Comparison of ENCODE assay signal across 8 cellular contexts in the genomic region with DNA sequence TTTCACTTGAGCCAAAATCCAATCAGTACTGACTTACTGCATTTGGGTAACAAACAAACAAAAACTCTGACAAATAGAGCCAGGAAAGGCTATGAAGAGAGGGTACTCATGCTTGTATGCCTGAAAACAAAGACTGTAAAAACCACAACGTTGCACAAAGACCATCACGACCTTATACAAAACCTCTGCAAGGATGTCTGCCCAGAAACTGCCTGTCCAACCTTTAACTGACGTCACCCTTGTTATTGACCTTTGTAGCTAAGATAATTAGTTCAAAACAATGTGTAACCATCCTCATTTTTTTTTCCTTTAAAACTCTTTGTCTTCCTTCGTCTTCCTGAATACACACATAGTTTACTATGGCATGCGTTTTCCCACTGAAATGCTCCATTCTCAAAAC. TPM values are rescaled to one million over a fixed set of nuclear protein-coding genes. Genes with fewer than 3 reads are reported as not detected.
DNase-seq lines count a peak whose midpoint lies in the region; ATAC-seq and TF ChIP-seq lines count a peak whose summit lies in the region.

No MANE protein-coding gene starts in this region.

- no peaks in the 10 kb centered on the region for H3K9me3 Mint-ChIP-seq in stimulated activated naive CD8-positive, alpha-beta T cell treated with anti-CD3 and anti-CD28 coated beads, Interleukin-15, Interleukin-2, amounts not matched to agents 100 ng/mL and 50 ng/mL, for 24 hours
- H3K9me3 Mint-ChIP-seq in mesothelial cell of epicardium = no peaks in the 10 kb centered on the region

- H3K4me3 Mint-ChIP-seq in stimulated activated naive CD8-positive, alpha-beta T cell treated with anti-CD3 and anti-CD28 coated beads, Interleukin-15, Interleukin-2, amounts not matched to agents 100 ng/mL and 50 ng/mL, for 24 hours = peak overlapping the region; percentile 99
- peak overlapping the region; percentile 32 for H3K4me3 Mint-ChIP-seq in mesothelial cell of epicardium

- H3K27me3 Mint-ChIP-seq in stimulated activated naive CD8-positive, alpha-beta T cell treated with anti-CD3 and anti-CD28 coated beads, Interleukin-15, Interleukin-2, amounts not matched to agents 100 ng/mL and 50 ng/mL, for 24 hours = no peaks in the 10 kb centered on the region
- H3K27me3 Mint-ChIP-seq in mesothelial cell of epicardium (ENCODE audit: low read depth) = no peaks in the 10 kb centered on the region

- TF ChIP-seq CTCF in mesothelial cell of epicardium (IDR thresholded peaks at IDR 0.05; ENCODE audit: unreplicated experiment) = no peak

- no peak for DNase-seq in stimulated activated naive CD8-positive, alpha-beta T cell treated with anti-CD3 and anti-CD28 coated beads, Interleukin-15, Interleukin-2, amounts not matched to agents 100 U/mL and 50 U/mL, for 24 hours
- DNase-seq in mesothelial cell of epicardium (ENCODE audit: low spot score in 2 of 2, unreplicated experiment in 2 of 2) = no peak
- DNase-seq in A172 (ENCODE audit: low spot score) = no peak
- DNase-seq in NCI-H82 (lab: John Stamatoyannopoulos, UW) = no peak
- no peak for DNase-seq in DMS 273 treated with DMSO at 0.1 percent for 48 hours (lab: John Stamatoyannopoulos, UW)
- DNase-seq in iPS-NIHi7 (ENCODE audit: extremely low spot score) = no peak

- H3K36me3 Mint-ChIP-seq in stimulated activated naive CD8-positive, alpha-beta T cell treated with anti-CD3 and anti-CD28 coated beads, Interleukin-15, Interleukin-2, amounts not matched to agents 100 ng/mL and 50 ng/mL, for 24 hours (ENCODE audit: low read depth) = peaks cover 32% of the 10 kb centered on the region
- H3K36me3 Mint-ChIP-seq in mesothelial cell of epicardium = peaks cover 6% of the 10 kb centered on the region

- peak overlapping the region; percentile 89 for H3K27ac ChIP-seq in angular gyrus (ENCODE audit: low read depth, low read length)

- no peak for ATAC-seq in stimulated activated naive CD8-positive, alpha-beta T cell treated with anti-CD3 and anti-CD28 coated beads, Interleukin-15, Interleukin-2, amounts not matched to agents 100 U/mL and 50 U/mL, for 24 hours

- peaks cover 26% of the 10 kb centered on the region for H3K4me1 Mint-ChIP-seq in stimulated activated naive CD8-positive, alpha-beta T cell treated with anti-CD3 and anti-CD28 coated beads, Interleukin-15, Interleukin-2, amounts not matched to agents 100 ng/mL and 50 ng/mL, for 24 hours (ENCODE audit: low read depth)
- peaks cover 26% of the 10 kb centered on the region for H3K4me1 Mint-ChIP-seq in mesothelial cell of epicardium

- H3K27ac Mint-ChIP-seq in stimulated activated naive CD8-positive, alpha-beta T cell treated with anti-CD3 and anti-CD28 coated beads, Interleukin-15, Interleukin-2, amounts not matched to agents 100 ng/mL and 50 ng/mL, for 24 hours = peak overlapping the region; percentile 98
- H3K27ac Mint-ChIP-seq in mesothelial cell of epicardium = peak overlapping the region; percentile 64

RNA-seq across cellular contexts. Expression of a gene that starts 0.8 kb away (rescaled TPM):
- total RNA-seq in mesothelial cell of epicardium = 77.2 to 77.8 TPM (median 77.2 TPM) in 3 replicates
- 46.6 and 54.2 TPM in 2 replicates for total RNA-seq in A172 (2014; rRNA removed; shearing (Covaris generic))

RNA-seq across cellular contexts. Expression of a gene that starts 18.0 kb away (rescaled TPM):
- total RNA-seq in mesothelial cell of epicardium = 21.0 to 21.4 TPM (median 21.2 TPM) in 3 replicates
- 116 and 134 TPM in 2 replicates for total RNA-seq in A172 (2014; rRNA removed; shearing (Covaris generic))

RNA-seq across cellular contexts. Expression of a gene that starts 20.2 kb away (rescaled TPM):
- total RNA-seq in mesothelial cell of epicardium = 1.3 to 2.7 TPM (median 1.5 TPM) in 3 replicates
- 11.5 and 13.6 TPM in 2 replicates for total RNA-seq in A172 (2014; rRNA removed; shearing (Covaris generic))

RNA-seq across cellular contexts. Expression of a gene that starts 37.4 kb away (rescaled TPM):
- total RNA-seq in mesothelial cell of epicardium = 28.6 to 31.0 TPM (median 29.5 TPM) in 3 replicates
- 175 and 197 TPM in 2 replicates for total RNA-seq in A172 (2014; rRNA removed; shearing (Covaris generic))

RNA-seq across cellular contexts. Expression of a gene that starts 38.6 kb away (rescaled TPM):
- 6.7 to 7.5 TPM (median 7.4 TPM) in 3 replicates for total RNA-seq in mesothelial cell of epicardium
- 0.67 and 0.72 TPM in 2 replicates for total RNA-seq in A172 (2014; rRNA removed; shearing (Covaris generic))
